In genomic region chr2:228768818-228769217, GRCh38 we compare ENCODE assay signal across 13 cellular contexts.
DNase-seq lines count a peak whose midpoint lies in the region; ATAC-seq, FAIRE-seq and TF ChIP-seq lines count a peak whose summit lies in the region.
"Had no signal": no experiment of that assay in that cellular context is flagged by ENCODE, and none has a peak within 500 bp of the region (broad histone marks: within the 10 kb centered on the region; RNA-seq: fewer than 3 reads in every experiment).

No MANE protein-coding gene starts in this region.

- no peaks in the 10 kb centered on the region for H3K27me3 ChIP-seq in SK-N-SH (ENCODE audit: insufficient read depth)
- no peaks in the 10 kb centered on the region for H3K27me3 ChIP-seq in tibial nerve
- H3K27me3 ChIP-seq in adrenal gland, result no peaks in the 10 kb centered on the region
- no peaks in the 10 kb centered on the region for H3K27me3 ChIP-seq in HepG2 (ENCODE audit: control insufficient read depth in 1 of 2, insufficient read depth in 2 of 2, low read length in 2 of 2)

- BruUV-seq in HepG2 (replicated peaks; lab: Mats Ljungman, UMichigan), result no TSS peak

- TF ChIP-seq EP300 in SK-N-SH (IDR thresholded peaks at IDR 0.05; ENCODE audit: borderline replicate concordance in 1 of 2, low read depth in 1 of 2, low read length in 1 of 2) (no peak), tibial nerve (IDR thresholded peaks at IDR 0.05) (peak; percentile 20 to 76), HepG2 (IDR thresholded peaks at IDR 0.05; ENCODE audit: low read depth in 2 of 2, low read length in 2 of 2) (no peak), HepG2 (CRISPR knock-in tag; IDR thresholded peaks at IDR 0.05; ENCODE audit: borderline replicate concordance) (no peak)

- ATAC-seq in SK-N-SH treated with all-trans-retinoic acid at 6 μM for 48 hours, result no peak
- ATAC-seq in HepG2, result no peak
- ATAC-seq: naive thymus-derived CD4-positive, alpha-beta T cell had no signal

- H3K79me2 ChIP-seq in SK-N-SH (ENCODE audit: insufficient read depth), result no peaks in the 10 kb centered on the region
- no peaks in the 10 kb centered on the region for H3K79me2 ChIP-seq in HepG2 (ENCODE audit: insufficient read depth, low read length)

- no peak for TF ChIP-seq CTCF in SK-N-SH (IDR thresholded peaks at IDR 0.05)
- TF ChIP-seq CTCF in foreskin fibroblast (IDR thresholded peaks at IDR 0.05; ENCODE audit: low read depth, low read length), result no peak
- no peak for TF ChIP-seq CTCF in tibial nerve (IDR thresholded peaks at IDR 0.05)
- TF ChIP-seq CTCF in adrenal gland (IDR thresholded peaks at IDR 0.05), result no peak
- no peak for TF ChIP-seq CTCF in HepG2 (CRISPR knock-in tag; IDR thresholded peaks at IDR 0.05)

- H3K9me3 ChIP-seq in SK-N-SH, result no peaks in the 10 kb centered on the region
- H3K9me3 ChIP-seq in tibial nerve, result peaks cover 0 to 5% (median 0%) of the 10 kb centered on the region in 4 donors
- H3K9me3 ChIP-seq in adrenal gland (replicated peaks in 1 of 3), result no peaks in the 10 kb centered on the region
- peaks cover 92% of the 10 kb centered on the region for H3K9me3 ChIP-seq in HepG2 (ENCODE audit: low read length)

- H3K4me3 ChIP-seq in SK-N-SH (ENCODE audit: low read depth in 2 of 2, low read length in 1 of 2) (no peak overlapping the region), foreskin fibroblast (ENCODE audit: low read depth in 1 of 2, low read length in 2 of 2) (no peak overlapping the region), tibial nerve (no peak overlapping the region), adrenal gland (no peak overlapping the region), HepG2 (replicated peaks in 1 of 3; ENCODE audit: insufficient read depth in 1 of 3, low read depth in 2 of 3, low read length in 3 of 3) (no peak overlapping the region)

- FAIRE-seq in HepG2 (lab: Jason Lieb, UNC), result no peak

- TF ChIP-seq POLR2A in tibial nerve (IDR thresholded peaks at IDR 0.05) (no peak), adrenal gland (IDR thresholded peaks at IDR 0.05) (no peak), HepG2 (IDR thresholded peaks at IDR 0.05; ENCODE audit: insufficient read depth in 1 of 2, low read depth in 2 of 2, low read length in 2 of 2) (no peak)

- H3K4me1 ChIP-seq in SK-N-SH (ENCODE audit: control insufficient read depth in 1 of 2, insufficient read depth in 2 of 2, low read depth in 1 of 2, low read length in 1 of 2) (no peaks in the 10 kb centered on the region), tibial nerve (peaks cover 0 to 27% (median 0%) of the 10 kb centered on the region in 4 donors), adrenal gland (replicated peaks in 1 of 2) (peaks cover 9 to 17% of the 10 kb centered on the region in 2 donors), HepG2 (ENCODE audit: insufficient read depth, low read length) (no peaks in the 10 kb centered on the region)

- 4% methylated on average over 1 of the region's 1 CpG for WGBS in SK-N-SH (ENCODE audit: low lambda C conversion rate)
- WGBS in tibial nerve, 2 donors, result 41 to 58% methylated on average over 1 of the region's 1 CpG
- WGBS in adrenal gland, 4 donors, result 20 to 45% (median 29%) methylated on average over 1 of the region's 1 CpG
- 65% methylated on average over 1 of the region's 1 CpG for WGBS in HepG2 (ENCODE audit: low lambda C conversion rate)

- H3K27ac ChIP-seq in SK-N-SH (ENCODE audit: low read depth in 2 of 2, low read length in 1 of 2), result no peak overlapping the region
- H3K27ac ChIP-seq in tibial nerve, result peak overlapping the region in 2 of 4 donors; percentile 1 to 86
- H3K27ac ChIP-seq in caudate nucleus (ENCODE audit: low read depth, low read length), result no peak overlapping the region
- H3K27ac ChIP-seq in adrenal gland, result peak overlapping the region in 1 of 5 donors; percentile 7
- H3K27ac ChIP-seq in HepG2 (ENCODE audit: extremely low read length, insufficient read depth, low read length), result no peak overlapping the region
- H3K27ac ChIP-seq: 22Rv1 had no signal

- no peaks in the 10 kb centered on the region for H3F3A ChIP-seq in SK-N-SH (replicated peaks; ENCODE audit: insufficient read depth)

- H2AFZ ChIP-seq in SK-N-SH (ENCODE audit: low read depth) (no peak overlapping the region), HepG2 (ENCODE audit: low read length) (no peak overlapping the region)

- CTCF ChIA-PET in SK-N-SH (lab: Yijun Ruan, JAX) (no interaction called here), HepG2 (lab: Yijun Ruan, JAX; ENCODE audit: low intra/inter-chr PET ratio, low total read pairs) (no interaction called here)

- TF ChIP-seq RAD21 in SK-N-SH (IDR thresholded peaks at IDR 0.05; ENCODE audit: low read length) (no peak), HepG2 (CRISPR knock-in tag; IDR thresholded peaks at IDR 0.05) (no peak)

- H3K36me3 ChIP-seq in SK-N-SH (replicated peaks in 1 of 2; ENCODE audit: control insufficient read depth in 1 of 2, insufficient read depth in 2 of 2, low read length in 1 of 2) (no peaks in the 10 kb centered on the region), tibial nerve (no peaks in the 10 kb centered on the region), adrenal gland (replicated peaks in 1 of 2) (no peaks in the 10 kb centered on the region), HepG2 (replicated peaks in 1 of 2; ENCODE audit: control insufficient read depth in 1 of 2, insufficient read depth in 2 of 2, low read length in 2 of 2) (no peaks in the 10 kb centered on the region)

- POLR2A ChIA-PET in SK-N-SH (lab: Yijun Ruan, JAX) (no interaction called here), HepG2 (lab: Yijun Ruan, JAX) (no interaction called here)

- H3K9ac ChIP-seq in SK-N-SH (no peak overlapping the region), HepG2 (ENCODE audit: insufficient read depth, low read depth, low read length) (no peak overlapping the region)

- in situ Hi-C loops in HepG2 (cut with HindIII; ENCODE audit: extremely low pct_ligation_motif_present, low pct_unique_long_range_greater_than_20kb), result no loop called here

- DNase-seq in SK-N-SH (no peak), T1000 (lab: John Stamatoyannopoulos, UW) (peak; percentile 13), foreskin fibroblast (peak; percentile 78 to 88), tibial nerve (ENCODE audit: low spot score in 2 of 2) (peak in 1 of 2 donors; percentile 51), caudate nucleus (lab: John Stamatoyannopoulos, UW) (no peak), adrenal gland (no peak), HepG2 (ENCODE audit: low spot score) (no peak)
- DNase-seq: anterior cingulate cortex; immature natural killer cell; naive thymus-derived CD4-positive, alpha-beta T cell; NCI-H2171 treated with DMSO at 0.1 percent for 48 hours had no signal

- intact Hi-C loops in adrenal gland (cut with DNase I) (no loop called here), HepG2 (cut with micrococcal nuclease; ENCODE audit: unreplicated experiment) (no loop called here)

- H4K20me1 ChIP-seq in SK-N-SH (ENCODE audit: insufficient read depth), result no peaks in the 10 kb centered on the region
- no peaks in the 10 kb centered on the region for H4K20me1 ChIP-seq in HepG2 (ENCODE audit: insufficient read depth, low read length)

- H3K4me2 ChIP-seq in SK-N-SH (no peak overlapping the region), HepG2 (ENCODE audit: low read depth, low read length) (no peak overlapping the region)

- no peaks in the 10 kb centered on the region for H3K9me2 ChIP-seq in SK-N-SH

TF ChIP-seq in SK-N-SH treated with all-trans-retinoic acid at 6 μM for 48 hours, 23 proteins besides CTCF, POLR2A, EP300 and RAD21:
- TF ChIP-seq ZNF70 (CRISPR knock-in tag; IDR thresholded peaks at IDR 0.05), result no peak
- peak; percentile 81 for TF ChIP-seq ISL1 (CRISPR knock-in tag; IDR thresholded peaks at IDR 0.05)
- 0 out of 2 replicates have a peak, but pooled peaks have one; percentile 46 for TF ChIP-seq GLIS3 (CRISPR knock-in tag; IDR thresholded peaks at IDR 0.05)
TF ChIP-seq in SK-N-SH treated with all-trans-retinoic acid at 6 μM for 48 hours: peak in this region for 2.

TF ChIP-seq in HepG2, 621 proteins besides CTCF, POLR2A, EP300 and RAD21:
- TF ChIP-seq E2F2 (CRISPR knock-in tag; IDR thresholded peaks at IDR 0.05; ENCODE audit: borderline replicate concordance) (no peak), ZNF260 (CRISPR knock-in tag; IDR thresholded peaks at IDR 0.05; ENCODE audit: borderline replicate concordance, low read depth) (no peak), RBAK (CRISPR knock-in tag; IDR thresholded peaks at IDR 0.05) (no peak), ELF3 (CRISPR knock-in tag; IDR thresholded peaks at IDR 0.05) (no peak), RXRB (CRISPR knock-in tag; IDR thresholded peaks at IDR 0.05; ENCODE audit: borderline replicate concordance) (no peak), KLF15 (CRISPR knock-in tag; IDR thresholded peaks at IDR 0.05; ENCODE audit: borderline replicate concordance) (no peak)

Comparison
In these comparisons a context has a peak if more than half of its experiments do, and no peak if none do; other contexts are left out.
1. DNase-seq: peak in T1000 (single experiment) and foreskin fibroblast (2 of 2); none in SK-N-SH (single experiment), caudate nucleus (0 of 61), adrenal gland (0 of 7) and HepG2 (single experiment).